1 cellular context compared by ENCODE assay signal in the genomic region with DNA sequence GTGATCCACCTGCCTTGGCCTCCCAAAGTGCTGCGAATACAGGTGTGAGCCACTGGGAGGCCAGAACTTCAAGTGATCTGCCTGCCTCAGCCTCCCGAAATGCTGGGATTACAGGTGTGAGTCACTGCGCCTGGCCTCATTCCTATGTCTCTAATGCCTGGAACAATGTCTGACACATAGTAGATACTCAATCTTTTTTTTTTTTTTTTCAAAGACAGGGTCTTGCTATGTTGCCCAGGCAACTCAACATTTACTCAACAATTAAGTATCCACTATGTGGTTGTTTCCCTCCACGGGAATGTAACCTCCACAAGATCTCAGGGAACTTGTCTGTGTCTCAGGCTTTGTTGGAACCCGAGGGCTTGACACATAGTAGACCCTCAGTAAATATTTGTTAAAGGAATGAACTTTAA.
TF ChIP-seq lines count a peak whose summit lies in the region.

No MANE protein-coding gene starts in this region.

TF ChIP-seq in H1, 55 proteins besides CTCF, POLR2A, EP300 and RAD21:
- TF ChIP-seq CBX5 (IDR thresholded peaks at IDR 0.05; ENCODE audit: low read depth, low read length): no peak
- TF ChIP-seq SP2 (IDR thresholded peaks at IDR 0.05; ENCODE audit: low read length): no peak
- no peak for TF ChIP-seq JUN (IDR thresholded peaks at IDR 0.05; ENCODE audit: low read depth, low read length)
- TF ChIP-seq KDM5A (IDR thresholded peaks at IDR 0.05; ENCODE audit: low read length): no peak
TF ChIP-seq in H1: peak in this region for 0.
